Comparison of ENCODE assay signal across 2 cellular contexts in the genomic region with DNA sequence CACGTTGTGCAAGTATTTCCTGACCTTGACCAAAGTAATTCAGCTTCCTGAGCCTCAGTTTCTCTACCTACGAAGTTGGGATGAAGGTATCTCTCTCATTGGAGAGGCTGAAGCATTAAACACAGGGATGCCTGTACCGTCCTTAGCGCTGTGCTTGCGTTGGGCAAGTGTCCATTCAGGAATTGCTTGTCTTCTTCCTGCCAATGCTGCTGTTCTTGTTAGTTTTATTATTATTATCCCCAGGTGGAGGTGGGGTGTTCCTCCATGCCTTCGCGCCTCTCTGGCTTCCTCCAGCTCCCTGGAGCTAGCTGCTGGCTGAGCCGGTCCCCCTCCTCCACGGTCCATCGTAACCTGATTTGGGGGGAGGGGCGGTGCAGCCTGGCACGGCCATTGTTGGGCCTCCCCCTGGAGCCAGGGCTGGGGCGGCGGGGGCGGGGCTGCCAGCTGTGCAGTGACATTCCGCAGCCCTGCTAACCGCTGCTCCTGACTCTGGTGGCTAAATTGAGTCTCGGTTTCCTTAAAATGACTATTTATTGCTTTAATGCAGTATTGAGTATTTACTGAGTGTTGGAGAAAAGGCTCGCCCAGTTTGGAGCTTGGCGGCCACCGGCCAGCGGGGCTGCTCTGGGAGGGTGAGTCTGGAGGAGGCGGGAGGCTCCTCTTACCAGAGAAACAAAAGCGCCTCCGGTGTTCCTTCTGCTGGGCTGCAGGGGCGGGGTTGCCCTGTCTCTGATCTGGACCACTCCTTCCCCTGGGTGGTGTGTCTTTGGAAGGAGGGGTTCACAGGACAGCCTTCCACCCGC.
TF ChIP-seq lines count a peak whose summit lies in the region.

No MANE protein-coding gene starts in this region.

TF ChIP-seq in IMR-90, 13 proteins besides CTCF, POLR2A, EP300 and RAD21:
- TF ChIP-seq MAZ (IDR thresholded peaks at IDR 0.05; ENCODE audit: borderline replicate concordance, low read depth, low read length) (no peak), MAFK (IDR thresholded peaks at IDR 0.05; ENCODE audit: low read depth, low read length) (no peak), CHD1 (IDR thresholded peaks at IDR 0.05; ENCODE audit: low read depth, low read length) (no peak)

TF ChIP-seq in HepG2, 621 proteins besides CTCF, POLR2A, EP300 and RAD21:
- TF ChIP-seq GLMP (CRISPR knock-in tag; IDR thresholded peaks at IDR 0.05; ENCODE audit: borderline replicate concordance) (no peak), KLF11 (CRISPR knock-in tag; IDR thresholded peaks at IDR 0.05) (no peak), ZNF772 (CRISPR knock-in tag; IDR thresholded peaks at IDR 0.05) (no peak), CBX2 (IDR thresholded peaks at IDR 0.05; ENCODE audit: low read depth, low read length) (no peak), CBX2 (CRISPR knock-in tag; IDR thresholded peaks at IDR 0.05; ENCODE audit: low read depth) (no peak), POLR2G (IDR thresholded peaks at IDR 0.05; ENCODE audit: low read depth, low read length) (no peak), KLF16 (CRISPR knock-in tag; IDR thresholded peaks at IDR 0.05) (no peak), ELF3 (CRISPR knock-in tag; IDR thresholded peaks at IDR 0.05) (no peak), KDM3A (CRISPR knock-in tag; IDR thresholded peaks at IDR 0.05; ENCODE audit: low read depth) (no peak), ZNF670 (CRISPR knock-in tag; IDR thresholded peaks at IDR 0.05; ENCODE audit: borderline replicate concordance) (no peak), HHEX (CRISPR knock-in tag; IDR thresholded peaks at IDR 0.05) (no peak), GLI4 (CRISPR knock-in tag; IDR thresholded peaks at IDR 0.05; ENCODE audit: borderline replicate concordance) (no peak), ZNF276 (CRISPR knock-in tag; IDR thresholded peaks at IDR 0.05; ENCODE audit: low read depth) (no peak), PCBP2 (optimal IDR thresholded peaks at IDR 0.05; ENCODE audit: low read depth, low read length, poor library complexity, severe bottlenecking) (no peak), ZNF354B (CRISPR knock-in tag; IDR thresholded peaks at IDR 0.05) (no peak), HNF1B (CRISPR knock-in tag; IDR thresholded peaks at IDR 0.05) (no peak), RBM39 (IDR thresholded peaks at IDR 0.05; ENCODE audit: low read depth, low read length, poor library complexity, severe bottlenecking) (no peak), ZNF253 (CRISPR knock-in tag; IDR thresholded peaks at IDR 0.05; ENCODE audit: borderline replicate concordance) (no peak), MTA3 (CRISPR knock-in tag; IDR thresholded peaks at IDR 0.05) (no peak)
- TF ChIP-seq, protein P1, sequence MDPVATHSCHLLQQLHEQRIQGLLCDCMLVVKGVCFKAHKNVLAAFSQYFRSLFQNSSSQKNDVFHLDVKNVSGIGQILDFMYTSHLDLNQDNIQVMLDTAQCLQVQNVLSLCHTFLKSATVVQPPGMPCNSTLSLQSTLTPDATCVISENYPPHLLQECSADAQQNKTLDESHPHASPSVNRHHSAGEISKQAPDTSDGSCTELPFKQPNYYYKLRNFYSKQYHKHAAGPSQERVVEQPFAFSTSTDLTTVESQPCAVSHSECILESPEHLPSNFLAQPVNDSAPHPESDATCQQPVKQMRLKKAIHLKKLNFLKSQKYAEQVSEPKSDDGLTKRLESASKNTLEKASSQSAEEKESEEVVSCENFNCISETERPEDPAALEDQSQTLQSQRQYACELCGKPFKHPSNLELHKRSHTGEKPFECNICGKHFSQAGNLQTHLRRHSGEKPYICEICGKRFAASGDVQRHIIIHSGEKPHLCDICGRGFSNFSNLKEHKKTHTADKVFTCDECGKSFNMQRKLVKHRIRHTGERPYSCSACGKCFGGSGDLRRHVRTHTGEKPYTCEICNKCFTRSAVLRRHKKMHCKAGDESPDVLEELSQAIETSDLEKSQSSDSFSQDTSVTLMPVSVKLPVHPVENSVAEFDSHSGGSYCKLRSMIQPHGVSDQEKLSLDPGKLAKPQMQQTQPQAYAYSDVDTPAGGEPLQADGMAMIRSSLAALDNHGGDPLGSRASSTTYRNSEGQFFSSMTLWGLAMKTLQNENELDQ (CRISPR knock-in tag; IDR thresholded peaks at IDR 0.05; ENCODE audit: borderline replicate concordance): no peak
- TF ChIP-seq, protein P2, sequence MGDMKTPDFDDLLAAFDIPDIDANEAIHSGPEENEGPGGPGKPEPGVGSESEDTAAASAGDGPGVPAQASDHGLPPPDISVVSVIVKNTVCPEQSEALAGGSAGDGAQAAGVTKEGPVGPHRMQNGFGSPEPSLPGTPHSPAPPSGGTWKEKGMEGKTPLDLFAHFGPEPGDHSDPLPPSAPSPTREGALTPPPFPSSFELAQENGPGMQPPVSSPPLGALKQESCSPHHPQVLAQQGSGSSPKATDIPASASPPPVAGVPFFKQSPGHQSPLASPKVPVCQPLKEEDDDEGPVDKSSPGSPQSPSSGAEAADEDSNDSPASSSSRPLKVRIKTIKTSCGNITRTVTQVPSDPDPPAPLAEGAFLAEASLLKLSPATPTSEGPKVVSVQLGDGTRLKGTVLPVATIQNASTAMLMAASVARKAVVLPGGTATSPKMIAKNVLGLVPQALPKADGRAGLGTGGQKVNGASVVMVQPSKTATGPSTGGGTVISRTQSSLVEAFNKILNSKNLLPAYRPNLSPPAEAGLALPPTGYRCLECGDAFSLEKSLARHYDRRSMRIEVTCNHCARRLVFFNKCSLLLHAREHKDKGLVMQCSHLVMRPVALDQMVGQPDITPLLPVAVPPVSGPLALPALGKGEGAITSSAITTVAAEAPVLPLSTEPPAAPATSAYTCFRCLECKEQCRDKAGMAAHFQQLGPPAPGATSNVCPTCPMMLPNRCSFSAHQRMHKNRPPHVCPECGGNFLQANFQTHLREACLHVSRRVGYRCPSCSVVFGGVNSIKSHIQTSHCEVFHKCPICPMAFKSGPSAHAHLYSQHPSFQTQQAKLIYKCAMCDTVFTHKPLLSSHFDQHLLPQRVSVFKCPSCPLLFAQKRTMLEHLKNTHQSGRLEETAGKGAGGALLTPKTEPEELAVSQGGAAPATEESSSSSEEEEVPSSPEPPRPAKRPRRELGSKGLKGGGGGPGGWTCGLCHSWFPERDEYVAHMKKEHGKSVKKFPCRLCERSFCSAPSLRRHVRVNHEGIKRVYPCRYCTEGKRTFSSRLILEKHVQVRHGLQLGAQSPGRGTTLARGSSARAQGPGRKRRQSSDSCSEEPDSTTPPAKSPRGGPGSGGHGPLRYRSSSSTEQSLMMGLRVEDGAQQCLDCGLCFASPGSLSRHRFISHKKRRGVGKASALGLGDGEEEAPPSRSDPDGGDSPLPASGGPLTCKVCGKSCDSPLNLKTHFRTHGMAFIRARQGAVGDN (CRISPR knock-in tag; IDR thresholded peaks at IDR 0.05): no peak
